Comparison of ENCODE assay signal across 8 cellular contexts in genomic region chr1:40153073-40153770, GRCh38. TPM values are rescaled to one million over a fixed set of nuclear protein-coding genes. Genes with fewer than 3 reads are reported as not detected.
DNase-seq lines count a peak whose midpoint lies in the region; ATAC-seq, FAIRE-seq and TF ChIP-seq lines count a peak whose summit lies in the region.

No MANE protein-coding gene starts in this region.

- no peaks in the 10 kb centered on the region for H3K4me1 ChIP-seq in endothelial cell of umbilical vein (ENCODE audit: control insufficient read depth, extremely low read depth, insufficient read depth, low read length)

- H3K4me2 ChIP-seq in endothelial cell of umbilical vein (ENCODE audit: insufficient read depth, low read length), result peak overlapping the region; percentile 63

- H3K9me3 ChIP-seq in endothelial cell of umbilical vein (replicated peaks; ENCODE audit: control insufficient read depth, insufficient read depth, low read length), result no peaks in the 10 kb centered on the region

- peak overlapping the region; percentile 40 to 82 for H3K27ac Mint-ChIP-seq in T-cell
- H3K27ac Mint-ChIP-seq in natural killer cell treated with Interleukin-12 subunit alpha and Interleukin-12 subunit beta and Interleukin-15 and Interleukin-18, amount 100 ng/mL, for 72 hours, result no peak overlapping the region

- peak; percentile 51 for ATAC-seq in GM21737 (IDR thresholded peaks at IDR 0.05; ENCODE audit: unreplicated experiment)
- ATAC-seq in T-cell (replicated peaks in 1 of 4), result peak; percentile 57 to 81 (median 70)
- peak; percentile 59 to 73 for ATAC-seq in natural killer cell treated with Interleukin-12 subunit alpha and Interleukin-12 subunit beta and Interleukin-15 and Interleukin-18, amount 100 ng/mL, for 72 hours
- ATAC-seq in HG02852 (IDR thresholded peaks at IDR 0.05; ENCODE audit: unreplicated experiment), result no peak

- BruUV-seq in endothelial cell of umbilical vein (replicated peaks; lab: Mats Ljungman, UMichigan), result no TSS peak

- dilution Hi-C loops in endothelial cell of umbilical vein (cut with MboI; ENCODE audit: extremely low pct_ligation_motif_present, low sequenced_read_pairs), result no loop called here

- CTCF ChIA-PET in T-cell (lab: Charles Lee) (interaction anchor here (0.6 to 5.0 kb wide), 39 partner anchors 8 to 1030 kb away, joined by 3 to 75 read pairs (median 5); partner anchors contain the start of genes RLF (in 1 of the 2) and SMAP2 (in 1 of the 2)), endothelial cell of umbilical vein (lab: Charles Lee) (interaction anchor here (0.6 to 9.7 kb wide), 48 partner anchors 9 to 294 kb away, joined by 3 to 362 read pairs (median 5); partner anchors contain the start of genes COL9A2, RLF, SMAP2 and ZMPSTE24)

- FAIRE-seq in endothelial cell of umbilical vein (lab: Jason Lieb, UNC), result peak; percentile 80

- H3K36me3 ChIP-seq in endothelial cell of umbilical vein (ENCODE audit: control insufficient read depth in 2 of 2, extremely low read depth in 1 of 2, insufficient read depth in 2 of 2, low read length in 2 of 2), result no peaks in the 10 kb centered on the region

- peaks cover 5 to 10% (median 6%) of the 10 kb centered on the region in 3 donors for H3K4me1 Mint-ChIP-seq in T-cell
- H3K4me1 Mint-ChIP-seq in natural killer cell treated with Interleukin-12 subunit alpha and Interleukin-12 subunit beta and Interleukin-15 and Interleukin-18, amount 100 ng/mL, for 72 hours (ENCODE audit: low read depth in 2 of 2), result no peaks in the 10 kb centered on the region

- no peaks in the 10 kb centered on the region for H3K79me2 ChIP-seq in endothelial cell of umbilical vein (ENCODE audit: control insufficient read depth, insufficient read depth, low read length)

- no peaks in the 10 kb centered on the region for H3K9me1 ChIP-seq in endothelial cell of umbilical vein (replicated peaks; ENCODE audit: control insufficient read depth, extremely low read depth, insufficient read depth, low read length)

- no peak overlapping the region for H3K27ac ChIP-seq in endothelial cell of umbilical vein (ENCODE audit: insufficient read depth, low read depth, low read length)

- H2AFZ ChIP-seq in endothelial cell of umbilical vein (ENCODE audit: low read depth, low read length), result peak overlapping the region; percentile 62

- no peaks in the 10 kb centered on the region for H3K9me3 Mint-ChIP-seq in T-cell
- H3K9me3 Mint-ChIP-seq in natural killer cell treated with Interleukin-12 subunit alpha and Interleukin-12 subunit beta and Interleukin-15 and Interleukin-18, amount 100 ng/mL, for 72 hours, result no peaks in the 10 kb centered on the region

- DNase-seq in NCI-H146 (lab: John Stamatoyannopoulos, UW), result peak; percentile 11
- no peak for DNase-seq in NCI-H146 treated with DMSO at 0.1 percent for 48 hours (lab: John Stamatoyannopoulos, UW; ENCODE audit: unreplicated experiment)
- DNase-seq in NCI-H1092 (lab: John Stamatoyannopoulos, UW), result peak; percentile 89
- peak in 19 of 34 experiments; percentile 9 to 41 (median 23) for DNase-seq in T-cell
- DNase-seq in endothelial cell of umbilical vein (ENCODE audit: low read depth, low spot score), result peak; percentile 76
- DNase-seq in natural killer cell treated with Interleukin-12 subunit alpha and Interleukin-12 subunit beta and Interleukin-15 and Interleukin-18, amount 100 ng/mL, for 72 hours (ENCODE audit: low spot score), result no peak

- no peak overlapping the region for H3K9ac ChIP-seq in endothelial cell of umbilical vein (replicated peaks; ENCODE audit: extremely low read depth, insufficient read depth, low read length)

- no peaks in the 10 kb centered on the region for H4K20me1 ChIP-seq in endothelial cell of umbilical vein (replicated peaks; ENCODE audit: control insufficient read depth, extremely low read depth, insufficient read depth, low read length)

- TF ChIP-seq CTCF in endothelial cell of umbilical vein (IDR thresholded peaks at IDR 0.05; ENCODE audit: extremely low read depth in 1 of 2, insufficient read depth in 1 of 2, low read depth in 1 of 2, low read length in 2 of 2), result peak; percentile 57 to 70

- intact Hi-C loops in endothelial cell of umbilical vein (cut with micrococcal nuclease), result loop anchor here (1.0 to 2.0 kb wide), 2 partner anchors 162 to 185 kb away; no protein-coding TSS in a partner anchor

- H3K4me3 ChIP-seq in endothelial cell of umbilical vein (replicated peaks in 1 of 3; ENCODE audit: insufficient read depth in 1 of 3, low read depth in 1 of 3, low read length in 3 of 3), result no peak overlapping the region

- H3K27me3 ChIP-seq in endothelial cell of umbilical vein (ENCODE audit: control insufficient read depth in 2 of 2, insufficient read depth in 2 of 2, low read length in 2 of 2), result peaks cover 16 to 35% of the 10 kb centered on the region in 2 experiments

- no peak for TF ChIP-seq POLR2A in endothelial cell of umbilical vein (IDR thresholded peaks at IDR 0.05; ENCODE audit: low read depth, low read length)

- H3K4me3 Mint-ChIP-seq in T-cell, result peak overlapping the region in 2 of 3 donors; percentile 14 to 23
- H3K4me3 Mint-ChIP-seq in natural killer cell treated with Interleukin-12 subunit alpha and Interleukin-12 subunit beta and Interleukin-15 and Interleukin-18, amount 100 ng/mL, for 72 hours, result no peak overlapping the region

- no peaks in the 10 kb centered on the region for H3K36me3 Mint-ChIP-seq in T-cell
- H3K36me3 Mint-ChIP-seq in natural killer cell treated with Interleukin-12 subunit alpha and Interleukin-12 subunit beta and Interleukin-15 and Interleukin-18, amount 100 ng/mL, for 72 hours, result no peaks in the 10 kb centered on the region

- POLR2A ChIA-PET in T-cell (lab: Charles Lee) (interaction anchor here (0.7 kb wide), 3 partner anchors 228 to 297 kb away, joined by 3 to 5 read pairs (median 5); partner anchors contain the start of gene ZFP69B (in 1 of the 2)), endothelial cell of umbilical vein (lab: Charles Lee) (interaction anchor here (0.6 kb wide), 1 partner anchor 116 kb away, joined by 3 read pairs; no protein-coding TSS in a partner anchor)

- H3K27me3 Mint-ChIP-seq in T-cell, result peaks cover 4% of the 10 kb centered on the region in 2 donors
- peaks cover 2 to 9% of the 10 kb centered on the region in 2 donors for H3K27me3 Mint-ChIP-seq in natural killer cell treated with Interleukin-12 subunit alpha and Interleukin-12 subunit beta and Interleukin-15 and Interleukin-18, amount 100 ng/mL, for 72 hours

TF ChIP-seq in endothelial cell of umbilical vein, 7 proteins besides CTCF, POLR2A, EP300 and RAD21:
- TF ChIP-seq GATA2 (IDR thresholded peaks at IDR 0.05; ENCODE audit: insufficient read depth, insufficient read length, low read depth, low read length), result no peak
- TF ChIP-seq POLR2AphosphoS5 (IDR thresholded peaks at IDR 0.05; ENCODE audit: insufficient read depth, low read depth, low read length), result no peak
- TF ChIP-seq FOS (IDR thresholded peaks at IDR 0.05; ENCODE audit: borderline replicate concordance, insufficient read depth, low read length), result no peak
- TF ChIP-seq, protein P1, sequence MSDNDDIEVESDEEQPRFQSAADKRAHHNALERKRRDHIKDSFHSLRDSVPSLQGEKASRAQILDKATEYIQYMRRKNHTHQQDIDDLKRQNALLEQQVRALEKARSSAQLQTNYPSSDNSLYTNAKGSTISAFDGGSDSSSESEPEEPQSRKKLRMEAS (IDR thresholded peaks at IDR 0.05; ENCODE audit: insufficient read depth, insufficient read length), result no peak
- no peak for TF ChIP-seq MYC (IDR thresholded peaks at IDR 0.05; ENCODE audit: low read depth, low read length)
- no peak for TF ChIP-seq EZH2 (IDR thresholded peaks at IDR 0.05; ENCODE audit: borderline replicate concordance, low read depth, low read length, severe bottlenecking)
TF ChIP-seq in endothelial cell of umbilical vein: peak in this region for 0.

RNA-seq across cellular contexts. Expression of gene RLF, which starts 8.0 kb away (rescaled TPM):
- total RNA-seq in T-cell (10 to 100 TPM; 17.5 to 25.1 (median 18.4) TPM), endothelial cell of umbilical vein (9.0 and 9.4 TPM in 2 replicates)
- polyA plus RNA-seq in endothelial cell of umbilical vein, result 1.6 and 2.7 TPM in 2 replicates
- polyA plus RNA-seq in endothelial cell of umbilical vein (2011; cell fraction: cytosol; rRNA removed), result 3.2 and 3.7 TPM in 2 replicates
- 9.7 and 11.2 TPM in 2 replicates for polyA plus RNA-seq in endothelial cell of umbilical vein (2011; cell fraction: nucleus; rRNA removed)
- 5.6 and 6.2 TPM in 2 replicates for polyA plus RNA-seq in endothelial cell of umbilical vein (2012)
- polyA minus RNA-seq in endothelial cell of umbilical vein, result 8.0 and 8.3 TPM in 2 replicates
- 8.5 TPM for polyA minus RNA-seq in endothelial cell of umbilical vein (2011; cell fraction: cytosol; rRNA and poly(A)+ RNA removed)
- polyA minus RNA-seq in endothelial cell of umbilical vein (2011; cell fraction: nucleus; rRNA and poly(A)+ RNA removed), result 9.3 and 14.5 TPM in 2 replicates
- total RNA-seq in natural killer cell treated with Interleukin-12 subunit alpha and Interleukin-12 subunit beta and Interleukin-15 and Interleukin-18, amount 100 ng/mL, for 72 hours, result 10 to 100 TPM; 19.5 to 24.5 TPM

RNA-seq across cellular contexts. Expression of gene PPT1, which starts 56.2 kb away (rescaled TPM):
- total RNA-seq in T-cell (10 to 100 TPM; 44.4 to 72.6 (median 53.1) TPM), endothelial cell of umbilical vein (121 and 131 TPM in 2 replicates)
- polyA plus RNA-seq in endothelial cell of umbilical vein, result 53.3 and 58.0 TPM in 2 replicates
- polyA plus RNA-seq in endothelial cell of umbilical vein (2011; cell fraction: cytosol; rRNA removed), result 62.8 and 70.7 TPM in 2 replicates
- 30.8 and 36.8 TPM in 2 replicates for polyA plus RNA-seq in endothelial cell of umbilical vein (2011; cell fraction: nucleus; rRNA removed)
- polyA plus RNA-seq in endothelial cell of umbilical vein (2012), result 87.7 and 126 TPM in 2 replicates
- 81.5 and 136 TPM in 2 replicates for polyA minus RNA-seq in endothelial cell of umbilical vein
- polyA minus RNA-seq in endothelial cell of umbilical vein (2011; cell fraction: cytosol; rRNA and poly(A)+ RNA removed), result 60.6 TPM
- 25.8 TPM in 2 replicates for polyA minus RNA-seq in endothelial cell of umbilical vein (2011; cell fraction: nucleus; rRNA and poly(A)+ RNA removed)
- 10 to 100 TPM; 42.3 to 64.0 TPM for total RNA-seq in natural killer cell treated with Interleukin-12 subunit alpha and Interleukin-12 subunit beta and Interleukin-15 and Interleukin-18, amount 100 ng/mL, for 72 hours

Comparison
In these comparisons a context has a peak if more than half of its experiments do, and no peak if none do; other contexts are left out.
1. DNase-seq: peak in NCI-H146 (single experiment), NCI-H1092 (single experiment), T-cell (19 of 34) and endothelial cell of umbilical vein (single experiment); none in NCI-H146 treated with DMSO at 0.1 percent for 48 hours (single experiment) and natural killer cell treated with Interleukin-12 subunit alpha and Interleukin-12 subunit beta and Interleukin-15 and Interleukin-18, amount 100 ng/mL, for 72 hours (single experiment).
2. H3K27ac Mint-ChIP-seq: peak in T-cell (2 of 2); none in natural killer cell treated with Interleukin-12 subunit alpha and Interleukin-12 subunit beta and Interleukin-15 and Interleukin-18, amount 100 ng/mL, for 72 hours (0 of 2).